In genomic region chr3:60101628-60102027, GRCh38 we compare ENCODE assay signal across 14 cellular contexts.
"Had no signal": no experiment of that assay in that cellular context is flagged by ENCODE, and none has a peak within 500 bp of the region (broad histone marks: within the 10 kb centered on the region; RNA-seq: fewer than 3 reads in every experiment).

No MANE protein-coding gene starts in this region.

- DNase-seq: activated CD4-positive, alpha-beta T cell treated with anti-CD3 and anti-CD28 coated beads, Interleukin-2, amount 10 ng/mL, durations not matched to agents 7 days and 5 days; activated CD4-positive, CD25-positive, alpha-beta regulatory T cell; activated CD8-positive, alpha-beta memory T cell treated with anti-CD3 and anti-CD28 coated beads for 24 hours; activated naive CD8-positive, alpha-beta T cell treated with anti-CD3 and anti-CD28 coated beads, Interleukin-2, amount 50 U/mL, for 24 hours; caudate nucleus; colonic mucosa; foreskin melanocyte; stimulated activated CD4-positive, alpha-beta T cell treated with anti-CD3 and anti-CD28 coated beads, Interleukin-15, amount 100 ng/mL, for 24 hours; stimulated activated CD4-positive, alpha-beta T cell treated with anti-CD3 and anti-CD28 coated beads, Interleukin-4, amount 100 ng/mL, for 1 hour; stimulated activated naive B cell treated with anti-CD40 and anti-IgM and Interleukin-4, amounts not matched to agents 10 μg/mL and 1 μg/mL and 100 μg/mL, for 72 hours had no signal

- H3K4me3 ChIP-seq: ascending aorta, colonic mucosa, esophagus muscularis mucosa, lung, tibial nerve had no signal

- ATAC-seq: activated naive CD8-positive, alpha-beta T cell treated with anti-CD3 and anti-CD28 coated beads, Interleukin-2, amount 50 U/mL, for 24 hours; stimulated activated naive B cell treated with anti-CD40 and anti-IgM and Interleukin-4, amounts not matched to agents 10 μg/mL and 1 μg/mL and 100 μg/mL, for 72 hours had no signal
